ENCODE assay signal across 1 cellular context in the genomic region with DNA sequence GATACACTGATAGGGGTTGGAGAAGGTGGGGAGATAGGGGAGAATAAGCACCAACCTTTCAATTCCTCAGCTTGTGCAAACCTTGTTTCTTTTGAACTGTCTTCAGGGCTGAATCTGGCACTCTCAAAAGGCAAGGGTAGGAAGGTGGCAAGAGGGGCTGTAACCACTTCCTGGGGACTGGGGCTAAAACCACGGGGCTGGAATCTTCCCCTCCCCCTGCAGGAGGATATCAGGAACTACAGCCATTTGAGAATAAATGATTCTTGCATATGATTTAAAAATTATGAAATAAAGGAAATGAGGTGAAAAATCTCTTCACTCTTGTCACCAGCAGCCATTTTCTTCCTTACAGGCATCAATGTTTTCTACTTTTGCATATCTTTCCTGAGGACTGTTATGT.
TF ChIP-seq lines count a peak whose summit lies in the region.

No MANE protein-coding gene starts in this region.

TF ChIP-seq in GM23338, 12 proteins besides CTCF, POLR2A, EP300 and RAD21 (continued from another document):
- TF ChIP-seq, protein P1, sequence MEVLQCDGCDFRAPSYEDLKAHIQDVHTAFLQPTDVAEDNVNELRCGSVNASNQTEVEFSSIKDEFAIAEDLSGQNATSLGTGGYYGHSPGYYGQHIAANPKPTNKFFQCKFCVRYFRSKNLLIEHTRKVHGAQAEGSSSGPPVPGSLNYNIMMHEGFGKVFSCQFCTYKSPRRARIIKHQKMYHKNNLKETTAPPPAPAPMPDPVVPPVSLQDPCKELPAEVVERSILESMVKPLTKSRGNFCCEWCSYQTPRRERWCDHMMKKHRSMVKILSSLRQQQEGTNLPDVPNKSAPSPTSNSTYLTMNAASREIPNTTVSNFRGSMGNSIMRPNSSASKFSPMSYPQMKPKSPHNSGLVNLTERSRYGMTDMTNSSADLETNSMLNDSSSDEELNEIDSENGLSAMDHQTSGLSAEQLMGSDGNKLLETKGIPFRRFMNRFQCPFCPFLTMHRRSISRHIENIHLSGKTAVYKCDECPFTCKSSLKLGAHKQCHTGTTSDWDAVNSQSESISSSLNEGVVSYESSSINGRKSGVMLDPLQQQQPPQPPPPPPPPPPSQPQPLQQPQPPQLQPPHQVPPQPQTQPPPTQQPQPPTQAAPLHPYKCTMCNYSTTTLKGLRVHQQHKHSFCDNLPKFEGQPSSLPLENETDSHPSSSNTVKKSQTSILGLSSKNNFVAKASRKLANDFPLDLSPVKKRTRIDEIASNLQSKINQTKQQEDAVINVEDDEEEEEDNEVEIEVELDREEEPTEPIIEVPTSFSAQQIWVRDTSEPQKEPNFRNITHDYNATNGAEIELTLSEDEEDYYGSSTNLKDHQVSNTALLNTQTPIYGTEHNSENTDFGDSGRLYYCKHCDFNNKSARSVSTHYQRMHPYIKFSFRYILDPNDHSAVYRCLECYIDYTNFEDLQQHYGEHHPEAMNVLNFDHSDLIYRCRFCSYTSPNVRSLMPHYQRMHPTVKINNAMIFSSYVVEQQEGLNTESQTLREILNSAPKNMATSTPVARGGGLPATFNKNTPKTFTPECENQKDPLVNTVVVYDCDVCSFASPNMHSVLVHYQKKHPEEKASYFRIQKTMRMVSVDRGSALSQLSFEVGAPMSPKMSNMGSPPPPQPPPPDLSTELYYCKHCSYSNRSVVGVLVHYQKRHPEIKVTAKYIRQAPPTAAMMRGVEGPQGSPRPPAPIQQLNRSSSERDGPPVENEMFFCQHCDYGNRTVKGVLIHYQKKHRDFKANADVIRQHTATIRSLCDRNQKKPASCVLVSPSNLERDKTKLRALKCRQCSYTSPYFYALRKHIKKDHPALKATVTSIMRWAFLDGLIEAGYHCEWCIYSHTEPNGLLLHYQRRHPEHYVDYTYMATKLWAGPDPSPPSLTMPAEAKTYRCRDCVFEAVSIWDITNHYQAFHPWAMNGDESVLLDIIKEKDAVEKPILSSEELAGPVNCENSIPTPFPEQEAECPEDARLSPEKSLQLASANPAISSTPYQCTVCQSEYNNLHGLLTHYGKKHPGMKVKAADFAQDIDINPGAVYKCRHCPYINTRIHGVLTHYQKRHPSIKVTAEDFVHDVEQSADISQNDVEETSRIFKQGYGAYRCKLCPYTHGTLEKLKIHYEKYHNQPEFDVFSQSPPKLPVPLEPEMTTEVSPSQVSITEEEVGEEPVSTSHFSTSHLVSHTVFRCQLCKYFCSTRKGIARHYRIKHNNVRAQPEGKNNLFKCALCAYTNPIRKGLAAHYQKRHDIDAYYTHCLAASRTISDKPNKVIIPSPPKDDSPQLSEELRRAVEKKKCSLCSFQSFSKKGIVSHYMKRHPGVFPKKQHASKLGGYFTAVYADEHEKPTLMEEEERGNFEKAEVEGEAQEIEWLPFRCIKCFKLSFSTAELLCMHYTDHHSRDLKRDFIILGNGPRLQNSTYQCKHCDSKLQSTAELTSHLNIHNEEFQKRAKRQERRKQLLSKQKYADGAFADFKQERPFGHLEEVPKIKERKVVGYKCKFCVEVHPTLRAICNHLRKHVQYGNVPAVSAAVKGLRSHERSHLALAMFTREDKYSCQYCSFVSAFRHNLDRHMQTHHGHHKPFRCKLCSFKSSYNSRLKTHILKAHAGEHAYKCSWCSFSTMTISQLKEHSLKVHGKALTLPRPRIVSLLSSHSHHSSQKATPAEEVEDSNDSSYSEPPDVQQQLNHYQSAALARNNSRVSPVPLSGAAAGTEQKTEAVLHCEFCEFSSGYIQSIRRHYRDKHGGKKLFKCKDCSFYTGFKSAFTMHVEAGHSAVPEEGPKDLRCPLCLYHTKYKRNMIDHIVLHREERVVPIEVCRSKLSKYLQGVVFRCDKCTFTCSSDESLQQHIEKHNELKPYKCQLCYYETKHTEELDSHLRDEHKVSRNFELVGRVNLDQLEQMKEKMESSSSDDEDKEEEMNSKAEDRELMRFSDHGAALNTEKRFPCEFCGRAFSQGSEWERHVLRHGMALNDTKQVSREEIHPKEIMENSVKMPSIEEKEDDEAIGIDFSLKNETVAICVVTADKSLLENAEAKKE (CRISPR knock-in tag; IDR thresholded peaks at IDR 0.05), result no peak
- TF ChIP-seq ZNF331 (CRISPR knock-in tag; IDR thresholded peaks at IDR 0.05; ENCODE audit: low read depth) (no peak), JUNB (IDR thresholded peaks at IDR 0.05; ENCODE audit: unreplicated experiment) (no peak), STAT1 (IDR thresholded peaks at IDR 0.05; ENCODE audit: unreplicated experiment) (no peak)
- TF ChIP-seq, protein P2, sequence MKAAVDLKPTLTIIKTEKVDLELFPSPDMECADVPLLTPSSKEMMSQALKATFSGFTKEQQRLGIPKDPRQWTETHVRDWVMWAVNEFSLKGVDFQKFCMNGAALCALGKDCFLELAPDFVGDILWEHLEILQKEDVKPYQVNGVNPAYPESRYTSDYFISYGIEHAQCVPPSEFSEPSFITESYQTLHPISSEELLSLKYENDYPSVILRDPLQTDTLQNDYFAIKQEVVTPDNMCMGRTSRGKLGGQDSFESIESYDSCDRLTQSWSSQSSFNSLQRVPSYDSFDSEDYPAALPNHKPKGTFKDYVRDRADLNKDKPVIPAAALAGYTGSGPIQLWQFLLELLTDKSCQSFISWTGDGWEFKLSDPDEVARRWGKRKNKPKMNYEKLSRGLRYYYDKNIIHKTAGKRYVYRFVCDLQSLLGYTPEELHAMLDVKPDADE (IDR thresholded peaks at IDR 0.05), result no peak
